In genomic region chr22:21861290-21861848, GRCh38 we compare ENCODE assay signal across 15 cellular contexts. TPM values are rescaled to one million over a fixed set of nuclear protein-coding genes. Genes with fewer than 3 reads are reported as not detected.
DNase-seq lines count a peak whose midpoint lies in the region; ATAC-seq and TF ChIP-seq lines count a peak whose summit lies in the region.
"Had no signal": no experiment of that assay in that cellular context is flagged by ENCODE, and none has a peak within 500 bp of the region (broad histone marks: within the 10 kb centered on the region; RNA-seq: fewer than 3 reads in every experiment).

No MANE protein-coding gene starts in this region.

- no peak overlapping the region for H3K18ac ChIP-seq in trophoblast cell (ENCODE audit: low read length)

- H3K4ac ChIP-seq in trophoblast cell (ENCODE audit: low read depth, low read length) = peak overlapping the region; percentile 43

- no peaks in the 10 kb centered on the region for H3K79me1 ChIP-seq in trophoblast cell (ENCODE audit: low read length)

- no peaks in the 10 kb centered on the region for H3K36me3 ChIP-seq in iPS-15b (ENCODE audit: control insufficient read depth, insufficient read depth, low read length)
- H3K36me3 ChIP-seq in trophoblast cell (ENCODE audit: control insufficient read depth in 1 of 2, insufficient read depth in 2 of 2, low read length in 2 of 2) = no peaks in the 10 kb centered on the region
- no peaks in the 10 kb centered on the region; the same call in none of the 2 replicates for H3K36me3 ChIP-seq in MM.1S (replicated peaks; ENCODE audit: insufficient read depth, low read length)
- H3K36me3 ChIP-seq: transverse colon had no signal

- H3K4me1 ChIP-seq in iPS-15b (ENCODE audit: control insufficient read depth, insufficient read depth, low read length) (peaks cover 18% of the 10 kb centered on the region), trophoblast cell (ENCODE audit: control insufficient read depth in 1 of 2, insufficient read depth in 2 of 2, low read length in 2 of 2) (peaks cover 5 to 9% of the 10 kb centered on the region in 2 experiments), MM.1S (ENCODE audit: low read length) (peaks cover 7% of the 10 kb centered on the region)

- H3K36me3 Mint-ChIP-seq in activated CD4-positive, alpha-beta T cell treated with anti-CD3 and anti-CD28 coated beads, Interleukin-2, amount 10 ng/mL, durations not matched to agents 24 days and 14 days (ENCODE audit: low read depth) = peaks cover 23% of the 10 kb centered on the region
- peaks cover 4% of the 10 kb centered on the region for H3K36me3 Mint-ChIP-seq in T-helper 17 cell (ENCODE audit: low read depth)

- H3K79me2 ChIP-seq in trophoblast cell (ENCODE audit: control insufficient read depth, insufficient read depth, low read length, poor library complexity) (peaks cover 19% of the 10 kb centered on the region), MM.1S (ENCODE audit: low read length) (peaks cover 98% of the 10 kb centered on the region)

- H3K23ac ChIP-seq in trophoblast cell (ENCODE audit: low read length) = no peak overlapping the region

- peaks cover 65% of the 10 kb centered on the region for H3K4me1 Mint-ChIP-seq in activated CD4-positive, alpha-beta T cell treated with anti-CD3 and anti-CD28 coated beads, Interleukin-2, amount 10 ng/mL, durations not matched to agents 24 days and 14 days
- H3K4me1 Mint-ChIP-seq in T-helper 17 cell = peaks cover 76% of the 10 kb centered on the region

- H4K12ac ChIP-seq in trophoblast cell (ENCODE audit: low read depth, low read length) = no peak overlapping the region

- H3K27ac ChIP-seq in trophoblast cell (ENCODE audit: low read depth, low read length) (no peak overlapping the region), MM.1S (ENCODE audit: low read length) (no peak overlapping the region)
- H3K27ac ChIP-seq: transverse colon, WERI-Rb-1 had no signal

- H2AFZ ChIP-seq in trophoblast cell (ENCODE audit: insufficient read depth, low read length, poor library complexity) (peak overlapping the region; percentile 61), MM.1S (ENCODE audit: low read length) (no peak overlapping the region)

- no peaks in the 10 kb centered on the region for H3K27me3 Mint-ChIP-seq in activated CD4-positive, alpha-beta T cell treated with anti-CD3 and anti-CD28 coated beads, Interleukin-2, amount 10 ng/mL, durations not matched to agents 24 days and 14 days
- no peaks in the 10 kb centered on the region for H3K27me3 Mint-ChIP-seq in T-helper 17 cell

- H2BK5ac ChIP-seq in trophoblast cell (ENCODE audit: low read depth, low read length, poor library complexity) = no peak overlapping the region

- TF ChIP-seq CTCF in MM.1S (IDR thresholded peaks at IDR 0.05; ENCODE audit: low read length) = no peak

- no peaks in the 10 kb centered on the region for H3F3A ChIP-seq in MM.1S (ENCODE audit: insufficient read depth, low read length)

- ATAC-seq in T-helper 17 cell (no peak), esophagus mucosa (no peak)

- H4K8ac ChIP-seq in trophoblast cell (ENCODE audit: low read depth, low read length) = no peak overlapping the region

- H3K9me3 Mint-ChIP-seq in activated CD4-positive, alpha-beta T cell treated with anti-CD3 and anti-CD28 coated beads, Interleukin-2, amount 10 ng/mL, durations not matched to agents 24 days and 14 days = no peaks in the 10 kb centered on the region
- H3K9me3 Mint-ChIP-seq: activated T-helper 2 cell treated with anti-CD3 and anti-CD28 coated beads, Interferon-gamma antibody, Interleukin-2, Interleukin-4, amounts not matched to agents 10 μg/mL and 5 μg/mL and 100 μg/mL, durations not matched to agents 14 hours and 24 hours and 36 hours had no signal

- no peak overlapping the region for H2BK120ac ChIP-seq in trophoblast cell (ENCODE audit: insufficient read depth, low read length, poor library complexity)

- H2BK12ac ChIP-seq in trophoblast cell (ENCODE audit: low read length) = no peak overlapping the region

- H3K4me2 ChIP-seq in trophoblast cell (ENCODE audit: low read length) (no peak overlapping the region), MM.1S (ENCODE audit: low read depth, low read length) (no peak overlapping the region)

- no peak overlapping the region for H3K14ac ChIP-seq in trophoblast cell (ENCODE audit: low read length)

- no peak for DNase-seq in activated CD4-positive, alpha-beta T cell treated with anti-CD3 and anti-CD28 coated beads, Interleukin-2, amount 10 ng/mL, durations not matched to agents 24 days and 14 days
- no peak for DNase-seq in activated CD4-positive, alpha-beta T cell treated with anti-CD3 and anti-CD28 coated beads for 48 hours
- DNase-seq in T-helper 17 cell = no peak
- DNase-seq in trophoblast cell = no peak
- DNase-seq in MM.1S = no peak
- DNase-seq in NCI-H526 (lab: John Stamatoyannopoulos, UW) = no peak
- DNase-seq: NCI-H1417, NCI-H510A treated with DMSO at 0.1 percent for 48 hours, Right ventricle myocardium superior, small intestine, transverse colon, WERI-Rb-1 had no signal

- H2AK5ac ChIP-seq in trophoblast cell (ENCODE audit: low read length) = no peak overlapping the region

- peaks cover 72% of the 10 kb centered on the region for H4K20me1 ChIP-seq in MM.1S (ENCODE audit: insufficient read depth, low read length)

- H3K9me2 ChIP-seq in MM.1S (replicated peaks; ENCODE audit: insufficient read depth, low read length) = no peaks in the 10 kb centered on the region

- H3K9me3 ChIP-seq in T-helper 17 cell (ENCODE audit: control insufficient read depth, low read length, poor library complexity, severe bottlenecking) = no peaks in the 10 kb centered on the region
- no peaks in the 10 kb centered on the region for H3K9me3 ChIP-seq in iPS-15b (ENCODE audit: control insufficient read depth, insufficient read depth, low read length)
- no peaks in the 10 kb centered on the region for H3K9me3 ChIP-seq in trophoblast cell (ENCODE audit: insufficient read depth, low read depth, low read length)
- H3K9me3 ChIP-seq in MM.1S (replicated peaks; ENCODE audit: insufficient read depth, low read length) = no peaks in the 10 kb centered on the region
- H3K9me3 ChIP-seq: transverse colon had no signal

- H3K9ac ChIP-seq in iPS-15b (ENCODE audit: low read depth, low read length) = peak overlapping the region; percentile 38
- no peak overlapping the region for H3K9ac ChIP-seq in trophoblast cell (ENCODE audit: low read length)
- H3K9ac ChIP-seq in MM.1S (ENCODE audit: low read length) = no peak overlapping the region

- no peak overlapping the region for H3K4me3 Mint-ChIP-seq in activated CD4-positive, alpha-beta T cell treated with anti-CD3 and anti-CD28 coated beads, Interleukin-2, amount 10 ng/mL, durations not matched to agents 24 days and 14 days
- H3K4me3 Mint-ChIP-seq in T-helper 17 cell = no peak overlapping the region

- H3K27ac Mint-ChIP-seq in activated CD4-positive, alpha-beta T cell treated with anti-CD3 and anti-CD28 coated beads, Interleukin-2, amount 10 ng/mL, durations not matched to agents 24 days and 14 days = peak overlapping the region; percentile 54
- peak overlapping the region; percentile 82 for H3K27ac Mint-ChIP-seq in T-helper 17 cell
- H3K27ac Mint-ChIP-seq: activated T-helper 2 cell treated with anti-CD3 and anti-CD28 coated beads, Interferon-gamma antibody, Interleukin-2, Interleukin-4, amounts not matched to agents 10 μg/mL and 5 μg/mL and 100 μg/mL, durations not matched to agents 14 hours and 24 hours and 36 hours had no signal

- no peak overlapping the region for H3K4me3 ChIP-seq in iPS-15b (ENCODE audit: low read depth, low read length)
- no peak overlapping the region for H3K4me3 ChIP-seq in trophoblast cell (ENCODE audit: low read depth, low read length)
- H3K4me3 ChIP-seq in MM.1S (ENCODE audit: low read length) = no peak overlapping the region
- H3K4me3 ChIP-seq: transverse colon had no signal

- H4K91ac ChIP-seq in trophoblast cell (ENCODE audit: low read depth, low read length) = no peak overlapping the region

- no peaks in the 10 kb centered on the region for H3K27me3 ChIP-seq in iPS-15b (ENCODE audit: control insufficient read depth, insufficient read depth, low read length)
- H3K27me3 ChIP-seq in trophoblast cell (ENCODE audit: insufficient read depth, low read length) = no peaks in the 10 kb centered on the region
- H3K27me3 ChIP-seq in MM.1S (replicated peaks; ENCODE audit: insufficient read depth, low read length) = no peaks in the 10 kb centered on the region
- H3K27me3 ChIP-seq: transverse colon had no signal

- WGBS in trophoblast cell (ENCODE audit: extremely low coverage, insufficient coverage, insufficient read length) = no CpG with 5 or more reads among the region's 3 CpGs

- intact Hi-C loops in activated CD4-positive, alpha-beta T cell treated with anti-CD3 and anti-CD28 coated beads, Interleukin-2, amount 10 ng/mL, durations not matched to agents 24 days and 14 days (cut with micrococcal nuclease) = no loop called here

RNA-seq across cellular contexts. Expression of gene MAPK1, which starts 6.1 kb away (rescaled TPM):
- 101 TPM in 2 replicates for total RNA-seq in activated CD4-positive, alpha-beta T cell treated with anti-CD3 and anti-CD28 coated beads, Interleukin-2, amount 10 ng/mL, durations not matched to agents 24 days and 14 days
- total RNA-seq in T-helper 17 cell (10 to 100 TPM; 74.2 to 84.6 TPM), esophagus mucosa (112 TPM)
- 42.9 and 43.3 TPM in 2 replicates for polyA plus RNA-seq in trophoblast cell (2013)
